In genomic region chr17:81499601-81499970, GRCh38 we compare ENCODE assay signal across 32 cellular contexts. TPM values are rescaled to one million over a fixed set of nuclear protein-coding genes. Genes with fewer than 3 reads are reported as not detected.
DNase-seq lines count a peak whose midpoint lies in the region; ATAC-seq, FAIRE-seq and TF ChIP-seq lines count a peak whose summit lies in the region.
"Had no signal": no experiment of that assay in that cellular context is flagged by ENCODE, and none has a peak within 500 bp of the region (broad histone marks: within the 10 kb centered on the region; RNA-seq: fewer than 3 reads in every experiment).

No MANE protein-coding gene starts in this region.

- intact Hi-C loops in Caco-2 (cut with micrococcal nuclease; ENCODE audit: unreplicated experiment), result no loop called here
- intact Hi-C loops in Panc1 (cut with micrococcal nuclease; ENCODE audit: unreplicated experiment), result no loop called here
- intact Hi-C loops in HepG2 (cut with micrococcal nuclease; ENCODE audit: unreplicated experiment), result no loop called here

- H3K27me3 Mint-ChIP-seq in Caco-2 (ENCODE audit: insufficient read depth, unreplicated experiment), result no peaks in the 10 kb centered on the region

- no peak overlapping the region for H3K4me3 ChIP-seq in Caco-2 (ENCODE audit: low read depth, low read length)
- H3K4me3 ChIP-seq in Panc1 (ENCODE audit: low read depth in 2 of 2, low read length in 2 of 2), result no peak overlapping the region
- H3K4me3 ChIP-seq in HepG2 (replicated peaks in 1 of 3; ENCODE audit: insufficient read depth in 1 of 3, low read depth in 2 of 3, low read length in 3 of 3), result no peak overlapping the region
- H3K4me3 ChIP-seq in gastroesophageal sphincter, result no peak overlapping the region
- H3K4me3 ChIP-seq: prostate gland had no signal

- TF ChIP-seq EP300 in HepG2 (IDR thresholded peaks at IDR 0.05; ENCODE audit: low read depth in 2 of 2, low read length in 2 of 2) (no peak), HepG2 (CRISPR knock-in tag; IDR thresholded peaks at IDR 0.05; ENCODE audit: borderline replicate concordance) (no peak), gastroesophageal sphincter (IDR thresholded peaks at IDR 0.05) (no peak)

- peaks cover 22% of the 10 kb centered on the region for H3K36me3 Mint-ChIP-seq in Caco-2 (ENCODE audit: insufficient read depth, unreplicated experiment)
- no peaks in the 10 kb centered on the region for H3K36me3 Mint-ChIP-seq in stimulated activated effector memory CD8-positive, alpha-beta T cell treated with anti-CD3 and anti-CD28 coated beads, Interleukin-12 subunit alpha, Interleukin-12 subunit beta, amount 100 ng/mL, for 72 hours
- H3K36me3 Mint-ChIP-seq: CD8-positive, alpha-beta memory T cell; IgD-negative memory B cell; mesothelial cell of epicardium; naive B cell; stimulated activated memory B cell treated with anti-CD40 and anti-IgM and Interleukin-4, amounts not matched to agents 10 μg/mL and 1 μg/mL and 100 μg/mL, for 72 hours; T-cell had no signal

- H2AFZ ChIP-seq in HepG2 (ENCODE audit: low read length), result no peak overlapping the region

- H3K36me3 ChIP-seq in Caco-2 (ENCODE audit: control insufficient read depth, insufficient read depth, low read length), result no peaks in the 10 kb centered on the region
- no peaks in the 10 kb centered on the region for H3K36me3 ChIP-seq in Panc1 (ENCODE audit: control insufficient read depth, insufficient read depth, low read length)
- no peaks in the 10 kb centered on the region for H3K36me3 ChIP-seq in HepG2 (replicated peaks in 1 of 2; ENCODE audit: control insufficient read depth in 1 of 2, insufficient read depth in 2 of 2, low read length in 2 of 2)
- no peaks in the 10 kb centered on the region for H3K36me3 ChIP-seq in gastroesophageal sphincter
- H3K36me3 ChIP-seq: prostate gland had no signal

- peak; percentile 39 for ATAC-seq in Panc1
- ATAC-seq in HepG2, result peak; percentile 22
- peak; percentile 21 for ATAC-seq in stimulated activated effector memory CD8-positive, alpha-beta T cell treated with anti-CD3 and anti-CD28 coated beads, Interleukin-12 subunit alpha, Interleukin-12 subunit beta, amount 100 ng/mL, for 72 hours
- no peak for ATAC-seq in gastroesophageal sphincter
- ATAC-seq in HG03571 (IDR thresholded peaks at IDR 0.05; ENCODE audit: unreplicated experiment), result no peak
- ATAC-seq: activated naive CD8-positive, alpha-beta T cell treated with anti-CD3 and anti-CD28 coated beads, Interleukin-2, amount 50 U/mL, for 24 hours; activated T-cell treated with anti-CD3 and anti-CD28 coated beads, Interleukin-2, amount 50 U/mL, for 4 hours; effector memory CD8-positive, alpha-beta T cell; left lobe of liver; stimulated activated memory B cell treated with anti-CD40 and anti-IgM and Interleukin-4, amounts not matched to agents 10 μg/mL and 1 μg/mL and 100 μg/mL, for 72 hours; T-cell had no signal

- no peak overlapping the region for H3K9ac ChIP-seq in HepG2 (ENCODE audit: insufficient read depth, low read depth, low read length)

- TF ChIP-seq RAD21 in HepG2 (CRISPR knock-in tag; IDR thresholded peaks at IDR 0.05), result no peak

- H3K4me1 ChIP-seq in Caco-2 (peaks cover 14% of the 10 kb centered on the region), Panc1 (ENCODE audit: control insufficient read depth, insufficient read depth, low read length) (peaks cover 8% of the 10 kb centered on the region), HepG2 (ENCODE audit: insufficient read depth, low read length) (peaks cover 21% of the 10 kb centered on the region), gastroesophageal sphincter (no peaks in the 10 kb centered on the region)
- H3K4me1 ChIP-seq: prostate gland had no signal

- no peak overlapping the region for H3K4me3 Mint-ChIP-seq in Caco-2 (ENCODE audit: unreplicated experiment)
- no peak overlapping the region for H3K4me3 Mint-ChIP-seq in stimulated activated effector memory CD8-positive, alpha-beta T cell treated with anti-CD3 and anti-CD28 coated beads, Interleukin-12 subunit alpha, Interleukin-12 subunit beta, amount 100 ng/mL, for 72 hours
- H3K4me3 Mint-ChIP-seq: activated CD4-positive, alpha-beta T cell treated with anti-CD3 and anti-CD28 coated beads, Interleukin-2, amount 10 ng/mL, durations not matched to agents 7 days and 5 days; activated naive CD8-positive, alpha-beta T cell treated with anti-CD3 and anti-CD28 coated beads, Interleukin-2, amount 50 U/mL, for 24 hours; activated T-cell treated with anti-CD3 and anti-CD28 coated beads, Interleukin-2, amount 50 U/mL, for 4 hours; B cell; CD8-positive, alpha-beta memory T cell; effector memory CD8-positive, alpha-beta T cell; IgD-negative memory B cell; mesothelial cell of epicardium; stimulated activated memory B cell treated with anti-CD40 and anti-IgM and Interleukin-4, amounts not matched to agents 10 μg/mL and 1 μg/mL and 100 μg/mL, for 72 hours; T-cell had no signal

- TF ChIP-seq CTCF in Caco-2 (IDR thresholded peaks at IDR 0.05; ENCODE audit: insufficient read depth in 1 of 2, low read depth in 1 of 2, low read length in 1 of 2, severe bottlenecking in 1 of 2, unreplicated experiment in 1 of 2) (no peak), Panc1 (IDR thresholded peaks at IDR 0.05) (no peak), HepG2 (CRISPR knock-in tag; IDR thresholded peaks at IDR 0.05) (no peak), gastroesophageal sphincter (IDR thresholded peaks at IDR 0.05) (no peak)

- 0 out of 2 replicates have a peak overlapping the region, but pooled peaks have one; percentile 1 for H3K4me2 ChIP-seq in HepG2 (ENCODE audit: low read depth, low read length)

- POLR2A ChIA-PET in Caco-2 (lab: Charles Lee) (interaction anchor here (0.9 to 1.4 kb wide), 3 partner anchors 8 to 14 kb away, joined by 5 to 8 read pairs (median 8); partner anchors contain the start of gene ACTG1), Panc1 (lab: Charles Lee) (interaction anchor here (0.7 to 1.0 kb wide), 3 partner anchors 9 to 15 kb away, joined by 3 to 8 read pairs (median 4); no protein-coding TSS in a partner anchor), HepG2 (lab: Yijun Ruan, JAX) (interaction anchor here (1.0 to 1.4 kb wide), 2 partner anchors 9 to 13 kb away, joined by 4 read pairs; partner anchors contain the start of gene ACTG1)

- peaks cover 13% of the 10 kb centered on the region for H3K4me1 Mint-ChIP-seq in Caco-2 (ENCODE audit: low read depth, unreplicated experiment)
- peaks cover 4% of the 10 kb centered on the region for H3K4me1 Mint-ChIP-seq in stimulated activated effector memory CD8-positive, alpha-beta T cell treated with anti-CD3 and anti-CD28 coated beads, Interleukin-12 subunit alpha, Interleukin-12 subunit beta, amount 100 ng/mL, for 72 hours
- H3K4me1 Mint-ChIP-seq: activated naive CD8-positive, alpha-beta T cell treated with anti-CD3 and anti-CD28 coated beads, Interleukin-2, amount 50 U/mL, for 24 hours; B cell; CD8-positive, alpha-beta memory T cell had no signal

- BruUV-seq in Caco-2 (replicated peaks; lab: Mats Ljungman, UMichigan) (no TSS peak), Panc1 (replicated peaks; lab: Mats Ljungman, UMichigan) (no TSS peak), HepG2 (replicated peaks; lab: Mats Ljungman, UMichigan) (no TSS peak)

- in situ Hi-C loops in Panc1 (cut with HindIII; ENCODE audit: low pct_unique_long_range_greater_than_20kb, low sequenced_read_pairs) (no loop called here), HepG2 (cut with HindIII; ENCODE audit: extremely low pct_ligation_motif_present, low pct_unique_long_range_greater_than_20kb) (no loop called here)

- H3K79me2 ChIP-seq in HepG2 (ENCODE audit: insufficient read depth, low read length), result no peaks in the 10 kb centered on the region

- H3K9me3 Mint-ChIP-seq in Caco-2 (ENCODE audit: unreplicated experiment), result no peaks in the 10 kb centered on the region
- no peaks in the 10 kb centered on the region for H3K9me3 Mint-ChIP-seq in stimulated activated effector memory CD8-positive, alpha-beta T cell treated with anti-CD3 and anti-CD28 coated beads, Interleukin-12 subunit alpha, Interleukin-12 subunit beta, amount 100 ng/mL, for 72 hours
- H3K9me3 Mint-ChIP-seq: activated CD4-positive, alpha-beta T cell treated with anti-CD3 and anti-CD28 coated beads, Interleukin-2, amount 10 ng/mL, durations not matched to agents 7 days and 5 days; activated naive CD8-positive, alpha-beta T cell treated with anti-CD3 and anti-CD28 coated beads, Interleukin-2, amount 50 U/mL, for 24 hours; activated T-cell treated with anti-CD3 and anti-CD28 coated beads, Interleukin-2, amount 50 U/mL, for 4 hours; CD8-positive, alpha-beta memory T cell; effector memory CD8-positive, alpha-beta T cell; IgD-negative memory B cell; mesothelial cell of epicardium; naive B cell; stimulated activated memory B cell treated with anti-CD40 and anti-IgM and Interleukin-4, amounts not matched to agents 10 μg/mL and 1 μg/mL and 100 μg/mL, for 72 hours; T-cell had no signal

- CTCF ChIA-PET in Caco-2 (lab: Charles Lee) (interaction anchor here (0.6 to 1.4 kb wide), 3 partner anchors 15 to 59 kb away, joined by 3 to 5 read pairs (median 3); no protein-coding TSS in a partner anchor), Panc1 (lab: Charles Lee) (no interaction called here), HepG2 (lab: Yijun Ruan, JAX; ENCODE audit: low intra/inter-chr PET ratio, low total read pairs) (no interaction called here)

- H3K27me3 ChIP-seq in Caco-2 (replicated peaks; ENCODE audit: control insufficient read depth, insufficient read depth, low read length), result no peaks in the 10 kb centered on the region
- no peaks in the 10 kb centered on the region for H3K27me3 ChIP-seq in Panc1 (ENCODE audit: control insufficient read depth, insufficient read depth, low read length)
- H3K27me3 ChIP-seq in HepG2 (ENCODE audit: control insufficient read depth in 1 of 2, insufficient read depth in 2 of 2, low read length in 2 of 2), result peaks cover 4 to 24% of the 10 kb centered on the region in 2 experiments
- H3K27me3 ChIP-seq in gastroesophageal sphincter, result no peaks in the 10 kb centered on the region

- WGBS in HepG2 (ENCODE audit: low lambda C conversion rate), result 70% methylated on average over 2 of the region's 12 CpGs
- WGBS in gastroesophageal sphincter (ENCODE audit: low coverage in 1 of 2), 2 donors, result no CpG with 5 or more reads among the region's 12 CpGs

- no peak for TF ChIP-seq POLR2A in HepG2 (IDR thresholded peaks at IDR 0.05; ENCODE audit: insufficient read depth in 1 of 2, low read depth in 2 of 2, low read length in 2 of 2)
- TF ChIP-seq POLR2A in gastroesophageal sphincter (IDR thresholded peaks at IDR 0.05), result no peak

- peak overlapping the region; percentile 70 for H3K27ac Mint-ChIP-seq in Caco-2 (ENCODE audit: unreplicated experiment)
- H3K27ac Mint-ChIP-seq in stimulated activated effector memory CD8-positive, alpha-beta T cell treated with anti-CD3 and anti-CD28 coated beads, Interleukin-12 subunit alpha, Interleukin-12 subunit beta, amount 100 ng/mL, for 72 hours, result no peak overlapping the region
- H3K27ac Mint-ChIP-seq: activated CD4-positive, alpha-beta T cell treated with anti-CD3 and anti-CD28 coated beads, Interleukin-2, amount 10 ng/mL, durations not matched to agents 7 days and 5 days; activated naive CD8-positive, alpha-beta T cell treated with anti-CD3 and anti-CD28 coated beads, Interleukin-2, amount 50 U/mL, for 24 hours; B cell; effector memory CD8-positive, alpha-beta T cell; naive B cell; stimulated activated memory B cell treated with anti-CD40 and anti-IgM and Interleukin-4, amounts not matched to agents 10 μg/mL and 1 μg/mL and 100 μg/mL, for 72 hours had no signal

- no peak for FAIRE-seq in HepG2 (lab: Jason Lieb, UNC)
- FAIRE-seq: GM19239, H54, urothelium cell line had no signal

- DNase-seq in Caco-2 (no peak), Panc1 (ENCODE audit: low read depth, low spot score) (no peak), HepG2 (ENCODE audit: low spot score) (no peak)
- no peak for DNase-seq in stimulated activated effector memory CD8-positive, alpha-beta T cell treated with anti-CD3 and anti-CD28 coated beads, Interleukin-12 subunit alpha, Interleukin-12 subunit beta, amount 100 ng/mL, for 72 hours (ENCODE audit: low spot score in 2 of 2)
- no peak for DNase-seq in activated naive CD4-positive, alpha-beta T cell treated with Interleukin-2 at 50 U/mL for 16 hours
- DNase-seq: ACHN; activated CD4-positive, alpha-beta T cell treated with anti-CD3 and anti-CD28 coated beads, Interleukin-2, amount 10 ng/mL, durations not matched to agents 7 days and 5 days; activated naive CD8-positive, alpha-beta T cell treated with anti-CD3 and anti-CD28 coated beads, Interleukin-2, amount 50 U/mL, for 24 hours; activated T-cell treated with anti-CD3 and anti-CD28 coated beads, Interleukin-2, amount 50 U/mL, for 4 hours; CD8-positive, alpha-beta memory T cell; central memory CD4-positive, alpha-beta T cell; effector memory CD8-positive, alpha-beta T cell; erythroblast; glutamatergic neuron; naive B cell; NCI-H146; NCI-H345; NCI-H69; nucleus accumbens; SIG-M5; T-cell had no signal

- no peaks in the 10 kb centered on the region for H4K20me1 ChIP-seq in HepG2 (ENCODE audit: insufficient read depth, low read length)

- H3K27ac ChIP-seq in Panc1 (ENCODE audit: low read length) (peak overlapping the region; percentile 55), HepG2 (ENCODE audit: extremely low read length, insufficient read depth, low read length) (no peak overlapping the region), gastroesophageal sphincter (no peak overlapping the region)
- H3K27ac ChIP-seq: prostate gland had no signal

- H3K9me3 ChIP-seq in Caco-2 (no peaks in the 10 kb centered on the region), Panc1 (ENCODE audit: control insufficient read depth, insufficient read depth, low read depth, low read length) (no peaks in the 10 kb centered on the region), HepG2 (ENCODE audit: low read length) (no peaks in the 10 kb centered on the region), gastroesophageal sphincter (no peaks in the 10 kb centered on the region)
- H3K9me3 ChIP-seq: prostate gland had no signal

RNA-seq across cellular contexts. Expression of gene ACTG1, which starts 13.0 kb away (rescaled TPM):
- total RNA-seq in Caco-2 (2022) (1,436 and 1,933 TPM in 2 replicates), Panc1 (2021; ENCODE audit: unreplicated experiment) (4,502 TPM), HepG2 (2016; rRNA removed; fragmentation: Illumina TruSeq; extraction: Trizol) (973 and 1,028 TPM in 2 replicates), gastroesophageal sphincter (1,000 to 10,000 TPM in 3 of 4 donors, 100 to 1,000 TPM in 1; 829 to 1,848 (median 1,550) TPM)
- polyA plus RNA-seq in Panc1 (2012; ENCODE audit: insufficient read length), result 6,760 TPM
- 361 and 399 TPM in 2 replicates for total RNA-seq in HepG2 (2016; cell fraction: cytosol; rRNA removed; fragmentation: Illumina TruSeq; extraction: Trizol; ENCODE audit: low read depth)
- 848 and 989 TPM in 2 replicates for total RNA-seq in HepG2 (2016; cell fraction: insoluble cytoplasmic fraction; rRNA removed; fragmentation: Illumina TruSeq; extraction: Trizol)
- total RNA-seq in HepG2 (2016; cell fraction: membrane; rRNA removed; fragmentation: Illumina TruSeq; extraction: Trizol), result 986 and 1,002 TPM in 2 replicates
- total RNA-seq in HepG2 (2016; cell fraction: nucleus; rRNA removed; fragmentation: Illumina TruSeq; extraction: Trizol), result 479 and 519 TPM in 2 replicates
- 1,138 and 1,217 TPM in 2 replicates for polyA plus RNA-seq in HepG2 (2011; rRNA removed)
- 2,631 and 2,697 TPM in 2 replicates for polyA plus RNA-seq in HepG2 (2011; cell fraction: cytosol; rRNA removed)
- 3,693 and 3,967 TPM in 2 replicates for polyA plus RNA-seq in HepG2 (2011; cell fraction: nucleus; rRNA removed)
- polyA plus RNA-seq in HepG2 (2012), result 1,881 and 2,139 TPM in 2 replicates
- polyA plus RNA-seq in HepG2 (2016; cell fraction: cytosol; fragmentation: Illumina TruSeq; extraction: Trizol; ENCODE audit: low read depth), result 598 and 619 TPM in 2 replicates
- polyA plus RNA-seq in HepG2 (2016; cell fraction: insoluble cytoplasmic fraction; fragmentation: Illumina TruSeq; extraction: Trizol; ENCODE audit: low read depth), result 1,358 and 1,713 TPM in 2 replicates
- 1,224 and 1,364 TPM in 2 replicates for polyA plus RNA-seq in HepG2 (2016; cell fraction: membrane; fragmentation: Illumina TruSeq; extraction: Trizol; ENCODE audit: low read depth)
- 1,038 and 1,070 TPM in 2 replicates for polyA plus RNA-seq in HepG2 (2016; cell fraction: nucleus; fragmentation: Illumina TruSeq; extraction: Trizol; ENCODE audit: insufficient read depth, low read depth)
- polyA minus RNA-seq in HepG2 (2011; rRNA and poly(A)+ RNA removed; ENCODE audit: low replicate concordance), result 750 and 1,581 TPM in 2 replicates
- 1,072 and 1,192 TPM in 2 replicates for polyA minus RNA-seq in HepG2 (2011; cell fraction: cytosol; rRNA and poly(A)+ RNA removed)
- polyA minus RNA-seq in HepG2 (2011; cell fraction: nucleus; rRNA and poly(A)+ RNA removed), result 609 and 760 TPM in 2 replicates

RNA-seq across cellular contexts. Expression of gene FSCN2, which starts 28.6 kb away (rescaled TPM):
- 2.1 and 2.9 TPM in 2 replicates for total RNA-seq in Caco-2 (2022)
- total RNA-seq in Panc1 (2021; ENCODE audit: unreplicated experiment), result 1.2 TPM
- 9.6 TPM for polyA plus RNA-seq in Panc1 (2012; ENCODE audit: insufficient read length)
- not detected in 2 replicates for total RNA-seq in HepG2 (2016; rRNA removed; fragmentation: Illumina TruSeq; extraction: Trizol)
- not detected in 2 replicates for total RNA-seq in HepG2 (2016; cell fraction: cytosol; rRNA removed; fragmentation: Illumina TruSeq; extraction: Trizol; ENCODE audit: low read depth)
- not detected in 2 replicates for total RNA-seq in HepG2 (2016; cell fraction: insoluble cytoplasmic fraction; rRNA removed; fragmentation: Illumina TruSeq; extraction: Trizol)
- total RNA-seq in HepG2 (2016; cell fraction: membrane; rRNA removed; fragmentation: Illumina TruSeq; extraction: Trizol), result not detected in 2 replicates
- total RNA-seq in HepG2 (2016; cell fraction: nucleus; rRNA removed; fragmentation: Illumina TruSeq; extraction: Trizol), result not detected in 2 replicates
- 0.09 and 0.31 TPM in 2 replicates for polyA plus RNA-seq in HepG2 (2011; rRNA removed)
- 0.17 TPM in 2 replicates for polyA plus RNA-seq in HepG2 (2011; cell fraction: cytosol; rRNA removed)
- polyA plus RNA-seq in HepG2 (2011; cell fraction: nucleus; rRNA removed), result 2.2 and 2.8 TPM in 2 replicates
- polyA plus RNA-seq in HepG2 (2012), result 0.11 and 0.17 TPM in 2 replicates
- not detected in 2 replicates for polyA plus RNA-seq in HepG2 (2016; cell fraction: cytosol; fragmentation: Illumina TruSeq; extraction: Trizol; ENCODE audit: low read depth)
- not detected in 2 replicates for polyA plus RNA-seq in HepG2 (2016; cell fraction: insoluble cytoplasmic fraction; fragmentation: Illumina TruSeq; extraction: Trizol; ENCODE audit: low read depth)
- not detected in 2 replicates for polyA plus RNA-seq in HepG2 (2016; cell fraction: membrane; fragmentation: Illumina TruSeq; extraction: Trizol; ENCODE audit: low read depth)
- polyA plus RNA-seq in HepG2 (2016; cell fraction: nucleus; fragmentation: Illumina TruSeq; extraction: Trizol; ENCODE audit: insufficient read depth, low read depth), result not detected in 2 replicates
- polyA minus RNA-seq in HepG2 (2011; rRNA and poly(A)+ RNA removed; ENCODE audit: low replicate concordance), result 1.5 and 1.9 TPM in 2 replicates
- polyA minus RNA-seq in HepG2 (2011; cell fraction: cytosol; rRNA and poly(A)+ RNA removed), result not detected in 2 replicates
- polyA minus RNA-seq in HepG2 (2011; cell fraction: nucleus; rRNA and poly(A)+ RNA removed), result 0.75 and 0.77 TPM in 2 replicates
- 1 to 10 TPM in 2 of 4 donors, under 1 TPM in 2; 0.49 to 2.1 (median 1.0) TPM for total RNA-seq in gastroesophageal sphincter
- polyA plus RNA-seq: CD8-positive, alpha-beta memory T cell had no signal

RNA-seq across cellular contexts. Expression of gene FAAP100, which starts 52.6 kb away (rescaled TPM):
- 38.5 and 42.2 TPM in 2 replicates for total RNA-seq in Caco-2 (2022)
- 265 TPM for total RNA-seq in Panc1 (2021; ENCODE audit: unreplicated experiment)
- 232 TPM for polyA plus RNA-seq in Panc1 (2012; ENCODE audit: insufficient read length)
- 13.9 and 20.8 TPM in 2 replicates for total RNA-seq in HepG2 (2016; rRNA removed; fragmentation: Illumina TruSeq; extraction: Trizol)
- total RNA-seq in HepG2 (2016; cell fraction: cytosol; rRNA removed; fragmentation: Illumina TruSeq; extraction: Trizol; ENCODE audit: low read depth), result 10.4 and 11.2 TPM in 2 replicates
- 11.4 and 20.4 TPM in 2 replicates for total RNA-seq in HepG2 (2016; cell fraction: insoluble cytoplasmic fraction; rRNA removed; fragmentation: Illumina TruSeq; extraction: Trizol)
- 23.6 and 25.4 TPM in 2 replicates for total RNA-seq in HepG2 (2016; cell fraction: membrane; rRNA removed; fragmentation: Illumina TruSeq; extraction: Trizol)
- total RNA-seq in HepG2 (2016; cell fraction: nucleus; rRNA removed; fragmentation: Illumina TruSeq; extraction: Trizol), result 19.0 and 22.7 TPM in 2 replicates
- 7.6 and 11.1 TPM in 2 replicates for polyA plus RNA-seq in HepG2 (2011; rRNA removed)
- polyA plus RNA-seq in HepG2 (2011; cell fraction: cytosol; rRNA removed), result 6.5 and 11.8 TPM in 2 replicates
- 37.4 and 38.6 TPM in 2 replicates for polyA plus RNA-seq in HepG2 (2011; cell fraction: nucleus; rRNA removed)
- 9.3 and 10.7 TPM in 2 replicates for polyA plus RNA-seq in HepG2 (2012)
- polyA plus RNA-seq in HepG2 (2016; cell fraction: cytosol; fragmentation: Illumina TruSeq; extraction: Trizol; ENCODE audit: low read depth), result 6.1 and 6.4 TPM in 2 replicates
- polyA plus RNA-seq in HepG2 (2016; cell fraction: insoluble cytoplasmic fraction; fragmentation: Illumina TruSeq; extraction: Trizol; ENCODE audit: low read depth), result 13.7 and 17.1 TPM in 2 replicates
- 14.4 and 16.7 TPM in 2 replicates for polyA plus RNA-seq in HepG2 (2016; cell fraction: membrane; fragmentation: Illumina TruSeq; extraction: Trizol; ENCODE audit: low read depth)
- 43.7 and 45.9 TPM in 2 replicates for polyA plus RNA-seq in HepG2 (2016; cell fraction: nucleus; fragmentation: Illumina TruSeq; extraction: Trizol; ENCODE audit: insufficient read depth, low read depth)
- polyA minus RNA-seq in HepG2 (2011; rRNA and poly(A)+ RNA removed; ENCODE audit: low replicate concordance), result 13.6 and 27.9 TPM in 2 replicates
- polyA minus RNA-seq in HepG2 (2011; cell fraction: cytosol; rRNA and poly(A)+ RNA removed), result 7.7 and 8.2 TPM in 2 replicates
- 22.8 and 26.2 TPM in 2 replicates for polyA minus RNA-seq in HepG2 (2011; cell fraction: nucleus; rRNA and poly(A)+ RNA removed)
- 10 to 100 TPM; 14.6 to 32.1 (median 20.7) TPM for total RNA-seq in gastroesophageal sphincter

Comparison
In these comparisons a context has a peak if more than half of its experiments do, and no peak if none do; other contexts are left out.
1. ATAC-seq: peak in Panc1 (single experiment), HepG2 (single experiment) and stimulated activated effector memory CD8-positive, alpha-beta T cell treated with anti-CD3 and anti-CD28 coated beads, Interleukin-12 subunit alpha, Interleukin-12 subunit beta, amount 100 ng/mL, for 72 hours (single experiment); none in gastroesophageal sphincter (single experiment) and HG03571 (single experiment).